In genomic region chr10:119516381-119517234, GRCh38 we compare ENCODE assay signal across 8 cellular contexts. TPM values are rescaled to one million over a fixed set of nuclear protein-coding genes. Genes with fewer than 3 reads are reported as not detected.
DNase-seq lines count a peak whose midpoint lies in the region; ATAC-seq and TF ChIP-seq lines count a peak whose summit lies in the region.

No MANE protein-coding gene starts in this region.

- H3K27me3 Mint-ChIP-seq in activated CD4-positive, alpha-beta T cell treated with anti-CD3 and anti-CD28 coated beads, Interleukin-2, amount 10 ng/mL, durations not matched to agents 24 days and 14 days = no peaks in the 10 kb centered on the region

- H3K4me3 ChIP-seq in Jurkat, Clone E6-1 (ENCODE audit: low read length) = peak overlapping the region; percentile 47

- peaks cover 19% of the 10 kb centered on the region for H3K4me1 ChIP-seq in foreskin keratinocyte

- peak; percentile 77 for ATAC-seq in GM21526 (IDR thresholded peaks at IDR 0.05; ENCODE audit: low FRiP score, unreplicated experiment)
- ATAC-seq in foreskin keratinocyte = peak; percentile 93

- H3K36me3 Mint-ChIP-seq in activated CD4-positive, alpha-beta T cell treated with anti-CD3 and anti-CD28 coated beads, Interleukin-2, amount 10 ng/mL, durations not matched to agents 24 days and 14 days (ENCODE audit: low read depth) = peaks cover 62% of the 10 kb centered on the region

- H3K27ac ChIP-seq in foreskin keratinocyte = peak overlapping the region; percentile 86

- no peak for TF ChIP-seq CTCF in foreskin keratinocyte (conservative IDR thresholded peaks at IDR 0.05)

- DNase-seq in EH (ENCODE audit: low read depth) = peak; percentile 70
- DNase-seq in Jurkat, Clone E6-1 (ENCODE audit: low read depth, low spot score) = peak; percentile 85
- peak; percentile 91 for DNase-seq in activated CD4-positive, alpha-beta T cell treated with anti-CD3 and anti-CD28 coated beads, Interleukin-2, amount 10 ng/mL, durations not matched to agents 24 days and 14 days
- peak; percentile 60 to 84 for DNase-seq in foreskin keratinocyte
- DNase-seq in stimulated activated CD4-positive, alpha-beta T cell treated with anti-CD3 and anti-CD28 coated beads, TNF-alpha, amount 100 ng/mL, for 1 hour (ENCODE audit: low read depth in 3 of 3, low spot score in 1 of 3) = peak in 2 of 3 donors; percentile 39 to 40
- no peak for DNase-seq in COR-L47 (lab: John Stamatoyannopoulos, UW)
- no peak for DNase-seq in NCI-H2196 (lab: John Stamatoyannopoulos, UW; ENCODE audit: unreplicated experiment)

- no peaks in the 10 kb centered on the region for H3K9me3 Mint-ChIP-seq in activated CD4-positive, alpha-beta T cell treated with anti-CD3 and anti-CD28 coated beads, Interleukin-2, amount 10 ng/mL, durations not matched to agents 24 days and 14 days

- intact Hi-C loops in activated CD4-positive, alpha-beta T cell treated with anti-CD3 and anti-CD28 coated beads, Interleukin-2, amount 10 ng/mL, durations not matched to agents 24 days and 14 days (cut with micrococcal nuclease) = loop anchor here (1.0 to 5.0 kb wide), 5 partner anchors 14 to 136 kb away; partner anchors contain the start of gene BAG3

- peak overlapping the region; percentile 75 for H3K4me3 Mint-ChIP-seq in activated CD4-positive, alpha-beta T cell treated with anti-CD3 and anti-CD28 coated beads, Interleukin-2, amount 10 ng/mL, durations not matched to agents 24 days and 14 days

- H3K4me1 Mint-ChIP-seq in activated CD4-positive, alpha-beta T cell treated with anti-CD3 and anti-CD28 coated beads, Interleukin-2, amount 10 ng/mL, durations not matched to agents 24 days and 14 days = peaks cover 51% of the 10 kb centered on the region

- H3K27me3 ChIP-seq in foreskin keratinocyte = no peaks in the 10 kb centered on the region

- H3K27ac Mint-ChIP-seq in activated CD4-positive, alpha-beta T cell treated with anti-CD3 and anti-CD28 coated beads, Interleukin-2, amount 10 ng/mL, durations not matched to agents 24 days and 14 days = peak overlapping the region; percentile 90

RNA-seq across cellular contexts. Expression of gene RGS10, which starts 25.9 kb away (rescaled TPM):
- polyA plus RNA-seq in Jurkat, Clone E6-1 (2012; ENCODE audit: insufficient read depth, insufficient read length) = 99.4 TPM
- total RNA-seq in activated CD4-positive, alpha-beta T cell treated with anti-CD3 and anti-CD28 coated beads, Interleukin-2, amount 10 ng/mL, durations not matched to agents 24 days and 14 days = 137 TPM in 2 replicates
- total RNA-seq in foreskin keratinocyte = 85.7 and 86.5 TPM in 2 replicates
- 124 and 127 TPM in 2 replicates for polyA plus RNA-seq in foreskin keratinocyte

Comparison
In these comparisons a context has a peak if more than half of its experiments do, and no peak if none do; other contexts are left out.
1. DNase-seq: peak in EH (single experiment), Jurkat, Clone E6-1 (single experiment), activated CD4-positive, alpha-beta T cell treated with anti-CD3 and anti-CD28 coated beads, Interleukin-2, amount 10 ng/mL, durations not matched to agents 24 days and 14 days (single experiment), foreskin keratinocyte (2 of 2) and stimulated activated CD4-positive, alpha-beta T cell treated with anti-CD3 and anti-CD28 coated beads, TNF-alpha, amount 100 ng/mL, for 1 hour (2 of 3); none in COR-L47 (single experiment) and NCI-H2196 (single experiment).